Comparison of ENCODE assay signal across 27 cellular contexts in the genomic region with DNA sequence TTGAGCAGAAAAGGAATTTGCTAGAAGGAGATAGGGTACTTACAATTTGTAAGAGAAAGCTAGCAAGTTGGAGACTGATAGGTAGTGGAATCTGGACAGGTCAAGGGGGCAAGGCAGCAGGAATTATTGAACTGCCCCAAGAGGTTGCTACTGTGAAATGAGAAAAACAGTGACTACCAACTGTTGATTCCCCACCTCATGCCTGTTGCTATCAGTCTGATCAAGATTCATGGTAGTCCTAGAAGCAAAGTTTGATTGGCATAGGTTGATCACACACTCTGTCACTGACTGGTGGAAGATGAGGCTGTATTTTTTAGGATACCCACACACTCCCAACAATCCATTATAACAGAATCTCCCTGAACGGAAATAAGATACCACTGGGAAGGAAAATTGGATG.
"Had no signal": no experiment of that assay in that cellular context is flagged by ENCODE, and none has a peak within 500 bp of the region (broad histone marks: within the 10 kb centered on the region; RNA-seq: fewer than 3 reads in every experiment).

No MANE protein-coding gene starts in this region.

- H3K27ac ChIP-seq: body of pancreas, esophagus muscularis mucosa, foreskin keratinocyte, gastrocnemius medialis, heart right ventricle had no signal

- DNase-seq: activated CD4-positive, alpha-beta T cell treated with anti-CD3 and anti-CD28 coated beads for 48 hours; activated CD4-positive, alpha-beta T cell treated with anti-CD3 and anti-CD28 coated beads, Interleukin-2, amount 50 U/mL, for 1 hour; activated CD4-positive, alpha-beta T cell treated with anti-CD3 and anti-CD28 coated beads, Interleukin-2, amount 50 U/mL, for 48 hours; activated CD8-positive, alpha-beta memory T cell treated with anti-CD3 and anti-CD28 coated beads for 24 hours; activated CD8-positive, alpha-beta T cell treated with anti-CD3 and anti-CD28 coated beads for 36 hours; activated effector memory CD4-positive, alpha-beta T cell treated with Interleukin-2 at 50 U/mL for 16 hours; activated gamma-delta T cell treated with Interleukin-2 at 50 U/mL for 16 hours; activated naive CD4-positive, alpha-beta T cell treated with anti-CD3 and anti-CD28 coated beads, Interleukin-2, amount 50 U/mL, for 16 hours; activated naive CD4-positive, alpha-beta T cell treated with Interleukin-2 at 50 U/mL for 16 hours; activated T-cell treated with anti-CD3 and anti-CD28 coated beads, Interleukin-2, amount 50 U/mL, for 4 hours; amniotic stem cell; anterior cingulate cortex; body of pancreas; caudate nucleus; cortex of kidney; dermis blood vessel endothelial cell; effector CD4-positive, alpha-beta T cell; effector memory CD8-positive, alpha-beta T cell; erythroblast; foreskin keratinocyte; gastrocnemius medialis; glutamatergic neuron; heart right ventricle; T-helper 2 cell had no signal

- H3K4me1 ChIP-seq: body of pancreas, esophagus muscularis mucosa, foreskin keratinocyte, gastrocnemius medialis, heart right ventricle had no signal

- H3K4me3 ChIP-seq: body of pancreas, esophagus muscularis mucosa, gastrocnemius medialis, heart right ventricle had no signal

- H3K9me3 ChIP-seq: body of pancreas, gastrocnemius medialis had no signal

- H3K36me3 ChIP-seq: esophagus muscularis mucosa, gastrocnemius medialis, heart right ventricle had no signal

- ATAC-seq: activated CD8-positive, alpha-beta T cell treated with anti-CD3 and anti-CD28 coated beads for 36 hours; activated T-cell treated with anti-CD3 and anti-CD28 coated beads, Interleukin-2, amount 50 U/mL, for 4 hours; activated T-helper 17 cell treated with anti-CD3 and anti-CD28 coated beads, Interleukin-2, amount 50 U/mL, for 72 hours; body of pancreas; effector memory CD8-positive, alpha-beta T cell; foreskin keratinocyte; gastrocnemius medialis; heart right ventricle; WTC11 had no signal

- H3K27me3 ChIP-seq: body of pancreas, esophagus muscularis mucosa, foreskin keratinocyte, gastrocnemius medialis had no signal
